Comparison of ENCODE assay signal across 9 cellular contexts in genomic region chr2:3493610-3493997, GRCh38. TPM values are rescaled to one million over a fixed set of nuclear protein-coding genes. Genes with fewer than 3 reads are reported as not detected.
DNase-seq lines count a peak whose midpoint lies in the region; ATAC-seq and TF ChIP-seq lines count a peak whose summit lies in the region.
"Had no signal": no experiment of that assay in that cellular context is flagged by ENCODE, and none has a peak within 500 bp of the region (broad histone marks: within the 10 kb centered on the region; RNA-seq: fewer than 3 reads in every experiment).

No MANE protein-coding gene starts in this region.

- H3K9me3 ChIP-seq in sigmoid colon: no peaks in the 10 kb centered on the region

- no peaks in the 10 kb centered on the region for H3K27me3 ChIP-seq in sigmoid colon

- H3K4me3 ChIP-seq in WI38 (ENCODE audit: low read depth, low read length) (peak overlapping the region; percentile 38), sigmoid colon (peak overlapping the region in 2 of 4 donors; percentile 3 to 7)
- H3K4me3 ChIP-seq: SK-N-MC had no signal

- no peak for TF ChIP-seq POLR2A in sigmoid colon (IDR thresholded peaks at IDR 0.05)

- intact Hi-C loops in left cardiac atrium (cut with DNase I) (no loop called here), sigmoid colon (cut with DNase I) (no loop called here)

- H3K36me3 ChIP-seq in sigmoid colon: peaks cover 7 to 38% (median 27%) of the 10 kb centered on the region in 4 donors

- WGBS in sigmoid colon, 2 donors: 43% methylated on average over 10 of the region's 10 CpGs

- TF ChIP-seq CTCF in WI38 (IDR thresholded peaks at IDR 0.05; ENCODE audit: low read depth, low read length): no peak
- TF ChIP-seq CTCF in sigmoid colon (IDR thresholded peaks at IDR 0.05): no peak

- H3K4me1 ChIP-seq in sigmoid colon: peaks cover 0 to 4% (median 0%) of the 10 kb centered on the region in 4 donors

- H3K27ac ChIP-seq in sigmoid colon: peak overlapping the region in 2 of 4 donors; percentile 19 to 37
- H3K27ac ChIP-seq: SK-N-MC had no signal

- TF ChIP-seq EP300 in sigmoid colon (IDR thresholded peaks at IDR 0.05): no peak

- ATAC-seq in GM19463 (IDR thresholded peaks at IDR 0.05; ENCODE audit: unreplicated experiment) (peak; percentile 51), left cardiac atrium (peak; percentile 90 to 92), GM21528 (IDR thresholded peaks at IDR 0.05; ENCODE audit: low FRiP score, unreplicated experiment) (no peak)

- peak; percentile 76 for DNase-seq in left cardiac atrium
- peak; percentile 61 for DNase-seq in renal cortical epithelial cell (ENCODE audit: low read depth)
- no peak for DNase-seq in sigmoid colon
- no peak for DNase-seq in stimulated activated CD8-positive, alpha-beta memory T cell treated with anti-CD3 and anti-CD28 coated beads, Interleukin-4, amount 100 ng/mL, for 48 hours
- no peak for DNase-seq in HCEC 1CT

RNA-seq across cellular contexts. Expression of gene ADI1, which starts 25.7 kb away (rescaled TPM):
- 100 to 1,000 TPM; 102 to 128 TPM for total RNA-seq in left cardiac atrium
- total RNA-seq in renal cortical epithelial cell: 32.5 and 35.3 TPM in 2 replicates
- total RNA-seq in sigmoid colon: 100 to 1,000 TPM in 1 of 4 donors, 10 to 100 TPM in 3; 35.7 to 104 (median 77.1) TPM
- 100 to 1,000 TPM in 2 of 3 donors, 10 to 100 TPM in 1; 47.4 to 114 (median 111) TPM for polyA plus RNA-seq in sigmoid colon

Comparison
In these comparisons a context has a peak if more than half of its experiments do, and no peak if none do; other contexts are left out.
1. DNase-seq: peak in left cardiac atrium (single experiment) and renal cortical epithelial cell (single experiment); none in sigmoid colon (single experiment), stimulated activated CD8-positive, alpha-beta memory T cell treated with anti-CD3 and anti-CD28 coated beads, Interleukin-4, amount 100 ng/mL, for 48 hours (single experiment) and HCEC 1CT (single experiment).